In genomic region chr18:24809173-24809955, GRCh38 we compare ENCODE assay signal across 23 cellular contexts.
"Had no signal": no experiment of that assay in that cellular context is flagged by ENCODE, and none has a peak within 500 bp of the region (broad histone marks: within the 10 kb centered on the region; RNA-seq: fewer than 3 reads in every experiment).

No MANE protein-coding gene starts in this region.

- DNase-seq: dermis blood vessel endothelial cell; effector memory CD4-positive, alpha-beta T cell; erythroblast; esophagus squamous epithelium; foreskin melanocyte; glutamatergic neuron; heart right ventricle; hippocampal formation; left cardiac atrium; left ventricle myocardium superior; lower lobe of right lung; naive thymus-derived CD4-positive, alpha-beta T cell; nucleus accumbens; psoas muscle; right cardiac atrium; sigmoid colon; spleen; stimulated activated CD4-positive, alpha-beta T cell treated with anti-CD3 and anti-CD28 coated beads, Interleukin-4, amount 100 ng/mL, for 4 hours; upper lobe of right lung; uterus had no signal

- H3K4me3 Mint-ChIP-seq: naive thymus-derived CD4-positive, alpha-beta T cell; nephron; stimulated activated memory B cell treated with anti-CD40 and anti-IgM and Interleukin-4, amounts not matched to agents 10 μg/mL and 1 μg/mL and 100 μg/mL, for 72 hours; stimulated activated naive CD8-positive, alpha-beta T cell treated with anti-CD3 and anti-CD28 coated beads, Interleukin-15, Interleukin-2, amounts not matched to agents 100 ng/mL and 50 ng/mL, for 24 hours had no signal

- H3K27me3 Mint-ChIP-seq: stimulated activated memory B cell treated with anti-CD40 and anti-IgM and Interleukin-4, amounts not matched to agents 10 μg/mL and 1 μg/mL and 100 μg/mL, for 72 hours had no signal

- H3K36me3 Mint-ChIP-seq: naive thymus-derived CD4-positive, alpha-beta T cell; stimulated activated memory B cell treated with anti-CD40 and anti-IgM and Interleukin-4, amounts not matched to agents 10 μg/mL and 1 μg/mL and 100 μg/mL, for 72 hours had no signal

- H3K4me1 Mint-ChIP-seq: naive thymus-derived CD4-positive, alpha-beta T cell; stimulated activated memory B cell treated with anti-CD40 and anti-IgM and Interleukin-4, amounts not matched to agents 10 μg/mL and 1 μg/mL and 100 μg/mL, for 72 hours had no signal

- H3K27ac Mint-ChIP-seq: naive thymus-derived CD4-positive, alpha-beta T cell; stimulated activated memory B cell treated with anti-CD40 and anti-IgM and Interleukin-4, amounts not matched to agents 10 μg/mL and 1 μg/mL and 100 μg/mL, for 72 hours; stimulated activated naive CD8-positive, alpha-beta T cell treated with anti-CD3 and anti-CD28 coated beads, Interleukin-15, Interleukin-2, amounts not matched to agents 100 ng/mL and 50 ng/mL, for 24 hours had no signal
